ENCODE assay signal across 23 cellular contexts in the genomic region with DNA sequence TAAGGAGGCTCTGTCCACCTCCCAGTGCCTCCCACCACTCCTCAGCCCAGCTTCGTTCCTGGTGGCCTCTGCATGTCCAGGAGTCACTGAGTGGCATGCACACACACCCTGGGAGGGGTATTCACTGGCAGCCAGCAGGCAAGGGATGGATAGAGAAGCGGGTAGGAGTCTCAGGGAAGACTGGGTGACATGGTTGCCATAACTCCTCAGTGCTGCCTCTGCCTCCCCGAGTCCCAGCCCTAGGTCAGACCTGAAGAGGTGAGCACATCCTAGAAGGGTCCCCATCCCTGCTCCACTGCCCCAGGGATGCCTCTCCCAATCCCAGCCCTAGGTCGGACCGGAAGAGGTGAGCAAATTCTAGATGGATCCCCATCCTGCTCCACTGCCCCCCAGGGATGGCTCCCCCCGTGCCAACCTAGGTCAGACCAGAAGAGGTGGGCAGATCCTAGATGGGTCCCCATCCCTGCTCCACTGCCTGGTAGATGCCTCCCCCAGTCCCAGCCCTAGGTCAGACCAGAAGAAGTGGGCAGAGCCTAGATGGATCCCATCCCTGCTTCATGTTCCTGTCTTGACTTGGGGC.
"Had no signal": no experiment of that assay in that cellular context is flagged by ENCODE, and none has a peak within 500 bp of the region (broad histone marks: within the 10 kb centered on the region; RNA-seq: fewer than 3 reads in every experiment).

No MANE protein-coding gene starts in this region.

- H3K27ac Mint-ChIP-seq: activated CD4-positive, alpha-beta memory T cell treated with anti-CD3 and anti-CD28 coated beads, Interleukin-2, amount 10 ng/mL, durations not matched to agents 7 days and 5 days; activated CD4-positive, alpha-beta T cell treated with anti-CD3 and anti-CD28 coated beads, Interleukin-2, amount 10 ng/mL, durations not matched to agents 7 days and 5 days; activated naive CD8-positive, alpha-beta T cell; activated T-helper 2 cell treated with anti-CD3 and anti-CD28 coated beads, Interferon-gamma antibody, Interleukin-2, Interleukin-4, amounts not matched to agents 10 μg/mL and 5 μg/mL and 100 μg/mL, durations not matched to agents 14 hours and 24 hours and 36 hours; brain; dendritic cell treated with granulocyte-macrophage colony-stimulating factor and Interleukin-4, amounts not matched to agents 40 ng/mL and 50 ng/mL, for 4 days; stimulated activated naive CD8-positive, alpha-beta T cell treated with anti-CD3 and anti-CD28 coated beads, Interleukin-15, Interleukin-2, amounts not matched to agents 100 ng/mL and 50 ng/mL, for 24 hours; type B pancreatic cell had no signal

- H3K4me3 ChIP-seq: ascending aorta, esophagus squamous epithelium, left lung, lower lobe of right lung, vagina had no signal

- ATAC-seq: left lung, lower lobe of right lung, right cardiac atrium had no signal

- H3K9me3 ChIP-seq: ascending aorta, esophagus squamous epithelium, left lung, lower lobe of right lung, vagina had no signal

- H3K9me3 Mint-ChIP-seq: activated CD4-positive, alpha-beta memory T cell treated with anti-CD3 and anti-CD28 coated beads, Interleukin-2, amount 10 ng/mL, durations not matched to agents 7 days and 5 days; activated CD4-positive, alpha-beta T cell treated with anti-CD3 and anti-CD28 coated beads, Interleukin-2, amount 10 ng/mL, durations not matched to agents 7 days and 5 days; activated T-helper 2 cell treated with anti-CD3 and anti-CD28 coated beads, Interferon-gamma antibody, Interleukin-2, Interleukin-4, amounts not matched to agents 10 μg/mL and 5 μg/mL and 100 μg/mL, durations not matched to agents 14 hours and 24 hours and 36 hours; dendritic cell treated with granulocyte-macrophage colony-stimulating factor and Interleukin-4, amounts not matched to agents 40 ng/mL and 50 ng/mL, for 4 days; naive B cell; stimulated activated naive CD8-positive, alpha-beta T cell treated with anti-CD3 and anti-CD28 coated beads, Interleukin-15, Interleukin-2, amounts not matched to agents 100 ng/mL and 50 ng/mL, for 24 hours; type B pancreatic cell had no signal

- H3K36me3 Mint-ChIP-seq: activated naive CD8-positive, alpha-beta T cell; brain; naive B cell; type B pancreatic cell had no signal

- H3K27ac ChIP-seq: ascending aorta, esophagus squamous epithelium, left lung, lower lobe of right lung, vagina had no signal

- H3K4me1 ChIP-seq: ascending aorta, left lung, lower lobe of right lung had no signal

- H3K4me3 Mint-ChIP-seq: activated CD4-positive, alpha-beta memory T cell treated with anti-CD3 and anti-CD28 coated beads, Interleukin-2, amount 10 ng/mL, durations not matched to agents 7 days and 5 days; activated CD4-positive, alpha-beta T cell treated with anti-CD3 and anti-CD28 coated beads, Interleukin-2, amount 10 ng/mL, durations not matched to agents 7 days and 5 days; activated naive CD8-positive, alpha-beta T cell; brain; dendritic cell treated with granulocyte-macrophage colony-stimulating factor and Interleukin-4, amounts not matched to agents 40 ng/mL and 50 ng/mL, for 4 days; naive B cell; stimulated activated naive CD8-positive, alpha-beta T cell treated with anti-CD3 and anti-CD28 coated beads, Interleukin-15, Interleukin-2, amounts not matched to agents 100 ng/mL and 50 ng/mL, for 24 hours; type B pancreatic cell had no signal

- DNase-seq: activated CD4-positive, alpha-beta memory T cell treated with anti-CD3 and anti-CD28 coated beads, Interleukin-2, amount 10 ng/mL, durations not matched to agents 7 days and 5 days; activated CD4-positive, alpha-beta T cell treated with anti-CD3 and anti-CD28 coated beads, Interleukin-2, amount 10 ng/mL, durations not matched to agents 7 days and 5 days; activated CD4-positive, CD25-positive, alpha-beta regulatory T cell treated with anti-CD3 and anti-CD28 coated beads, Interleukin-2, amount 50 U/mL, for 72 hours; activated naive CD4-positive, alpha-beta T cell treated with Interleukin-2 at 50 U/mL for 16 hours; activated T-cell treated with anti-CD3 and anti-CD28 coated beads, Interleukin-2, amount 50 U/mL, for 48 hours; esophagus squamous epithelium; foreskin melanocyte; lower lobe of right lung; mesendoderm; naive B cell; right cardiac atrium; stimulated activated CD4-positive, alpha-beta T cell treated with anti-CD3 and anti-CD28 coated beads, Interleukin-12 subunit alpha, Interleukin-12 subunit beta, amount 100 ng/mL, for 4 hours; stimulated activated CD4-positive, alpha-beta T cell treated with anti-CD3 and anti-CD28 coated beads, Interleukin-4, amount 100 ng/mL, for 1 hour; T-helper 2 cell had no signal

- H3K27me3 Mint-ChIP-seq: activated CD4-positive, alpha-beta memory T cell treated with anti-CD3 and anti-CD28 coated beads, Interleukin-2, amount 10 ng/mL, durations not matched to agents 7 days and 5 days; activated CD4-positive, alpha-beta T cell treated with anti-CD3 and anti-CD28 coated beads, Interleukin-2, amount 10 ng/mL, durations not matched to agents 7 days and 5 days; stimulated activated naive CD8-positive, alpha-beta T cell treated with anti-CD3 and anti-CD28 coated beads, Interleukin-15, Interleukin-2, amounts not matched to agents 100 ng/mL and 50 ng/mL, for 24 hours had no signal

- H3K27me3 ChIP-seq: ascending aorta, vagina had no signal

- H3K4me1 Mint-ChIP-seq: activated CD4-positive, alpha-beta memory T cell treated with anti-CD3 and anti-CD28 coated beads, Interleukin-2, amount 10 ng/mL, durations not matched to agents 7 days and 5 days; activated CD4-positive, alpha-beta T cell treated with anti-CD3 and anti-CD28 coated beads, Interleukin-2, amount 10 ng/mL, durations not matched to agents 7 days and 5 days; naive B cell had no signal

- H3K36me3 ChIP-seq: ascending aorta, esophagus squamous epithelium, left lung, lower lobe of right lung, vagina had no signal
